Comparison of ENCODE assay signal across 8 cellular contexts in genomic region chr5:123610665-123611406, GRCh38.
A peak's percentile ranks its signal among the peaks of the same experiment; 100 is the strongest.
DNase-seq lines count a peak whose midpoint lies in the region; ATAC-seq and TF ChIP-seq lines count a peak whose summit lies in the region.

No MANE protein-coding gene starts in this region.

- TF ChIP-seq CTCF in WERI-Rb-1 (IDR thresholded peaks at IDR 0.05; ENCODE audit: low read depth, low read length) (peak; percentile 58), foreskin fibroblast (IDR thresholded peaks at IDR 0.05; ENCODE audit: low read depth, low read length) (peak; percentile 87), osteoblast (IDR thresholded peaks at IDR 0.05; ENCODE audit: extremely low read depth, low read depth, low read length) (peak; percentile 98)

- H2AFZ ChIP-seq in osteoblast (ENCODE audit: low read length): peak overlapping the region; percentile 54

- peak; percentile 65 for ATAC-seq in HG02610 (IDR thresholded peaks at IDR 0.05; ENCODE audit: unreplicated experiment)

- no peak overlapping the region for H3K27ac ChIP-seq in WERI-Rb-1
- H3K27ac ChIP-seq in osteoblast (ENCODE audit: low read depth, low read length): no peak overlapping the region

- peak; percentile 60 for DNase-seq in AG08395 (ENCODE audit: low spot score)
- DNase-seq in GDM1 (lab: John Stamatoyannopoulos, UW): peak; percentile 9
- peak; percentile 1 for DNase-seq in NCI-H1105 (lab: John Stamatoyannopoulos, UW)
- DNase-seq in WERI-Rb-1: no peak
- DNase-seq in foreskin fibroblast: peak; percentile 50 to 79
- peak; percentile 76 for DNase-seq in osteoblast (ENCODE audit: insufficient read length, low spot score, missing footprints)
- no peak for DNase-seq in activated effector memory CD4-positive, alpha-beta T cell treated with anti-CD3 and anti-CD28 coated beads, Interleukin-2, amount 50 U/mL, for 16 hours

- no peaks in the 10 kb centered on the region for H4K20me1 ChIP-seq in osteoblast (ENCODE audit: insufficient read depth, low read length)

- H3K27me3 ChIP-seq in WERI-Rb-1 (ENCODE audit: insufficient read depth, low read depth, severe bottlenecking) (no peaks in the 10 kb centered on the region), osteoblast (ENCODE audit: insufficient read depth, low read length) (no peaks in the 10 kb centered on the region)

- no peaks in the 10 kb centered on the region for H3K9me3 ChIP-seq in WERI-Rb-1 (ENCODE audit: severe bottlenecking)
- no peaks in the 10 kb centered on the region for H3K9me3 ChIP-seq in osteoblast (ENCODE audit: low read depth, low read length)

- no peak overlapping the region for H3K4me3 ChIP-seq in WERI-Rb-1 (ENCODE audit: low read depth, low read length)
- H3K4me3 ChIP-seq in foreskin fibroblast (ENCODE audit: low read depth in 1 of 2, low read length in 2 of 2): no peak overlapping the region
- H3K4me3 ChIP-seq in osteoblast (ENCODE audit: insufficient read depth, low read length): no peak overlapping the region

- H3K36me3 ChIP-seq in WERI-Rb-1 (no peaks in the 10 kb centered on the region; the same call in 1 of the 2 replicates), osteoblast (ENCODE audit: insufficient read depth, low read length) (peaks cover 9% of the 10 kb centered on the region)

- no peaks in the 10 kb centered on the region for H3K4me1 ChIP-seq in osteoblast (ENCODE audit: insufficient read depth, low read length)

- H3K4me2 ChIP-seq in osteoblast (ENCODE audit: insufficient read depth, low read length): no peak overlapping the region

- no peaks in the 10 kb centered on the region for H3K79me2 ChIP-seq in osteoblast (ENCODE audit: insufficient read depth, low read length)

Comparison
In these comparisons a context has a peak if more than half of its experiments do, and no peak if none do; other contexts are left out.
1. DNase-seq: peak in AG08395 (single experiment), GDM1 (single experiment), NCI-H1105 (single experiment), foreskin fibroblast (2 of 2) and osteoblast (single experiment); none in WERI-Rb-1 (single experiment) and activated effector memory CD4-positive, alpha-beta T cell treated with anti-CD3 and anti-CD28 coated beads, Interleukin-2, amount 50 U/mL, for 16 hours (single experiment).
2. Peak in every context shown above with its lines, with median percentiles within 50 percentile points of each other: CTCF ChIP-seq.